ENCODE assay signal across 8 cellular contexts in the genomic region with DNA sequence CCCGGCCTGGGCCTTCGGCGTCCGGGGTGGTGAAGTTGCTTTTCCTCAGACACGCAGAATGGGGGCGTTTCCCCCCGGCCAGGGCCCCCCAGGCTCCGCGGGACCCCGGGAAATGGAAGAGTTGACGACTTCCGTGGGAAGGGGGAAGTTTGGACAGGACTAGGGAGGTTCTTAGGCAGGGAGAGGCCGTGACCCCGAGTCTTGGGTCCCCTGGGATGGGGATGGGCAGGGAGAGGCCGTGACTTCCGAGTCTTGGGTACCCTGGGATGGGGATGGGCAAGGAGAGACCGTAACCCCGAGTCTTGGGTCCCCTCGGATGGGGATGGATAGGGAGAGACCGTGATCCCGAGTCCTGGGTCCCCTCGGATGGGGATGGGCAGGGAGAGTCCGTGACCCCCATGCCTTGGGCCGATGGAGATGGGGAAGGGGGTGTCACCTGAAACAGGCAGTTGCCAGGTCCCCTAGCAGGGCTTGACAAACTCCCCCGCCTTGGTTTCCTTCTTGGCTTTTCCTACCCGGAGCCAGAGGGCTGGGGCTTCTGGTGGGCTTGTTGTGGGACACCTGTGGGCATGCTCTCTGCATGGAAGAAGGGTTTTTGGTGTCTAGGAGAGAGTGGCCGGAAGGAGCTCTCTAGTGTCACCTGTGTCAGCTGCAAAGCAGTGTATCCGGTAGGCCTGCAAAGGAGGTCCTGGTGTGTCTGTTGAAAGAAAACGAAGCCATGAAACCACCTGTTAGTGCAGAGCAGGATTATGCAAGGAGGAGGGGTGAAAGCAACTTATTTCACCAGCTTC. TPM values are rescaled to one million over a fixed set of nuclear protein-coding genes. Genes with fewer than 3 reads are reported as not detected.
A peak's percentile ranks its signal among the peaks of the same experiment; 100 is the strongest.
DNase-seq lines count a peak whose midpoint lies in the region; ATAC-seq and TF ChIP-seq lines count a peak whose summit lies in the region.

No MANE protein-coding gene starts in this region.

- no peaks in the 10 kb centered on the region for H3K4me1 ChIP-seq in endodermal cell (ENCODE audit: control insufficient read depth, insufficient read depth, low read length)
- H3K4me1 ChIP-seq in testis = peaks cover 21% of the 10 kb centered on the region

- no peaks in the 10 kb centered on the region for H3K9me3 Mint-ChIP-seq in activated CD8-positive, alpha-beta T cell treated with anti-CD3 and anti-CD28 coated beads, Interleukin-2, amount 10 ng/mL, durations not matched to agents 7 days and 5 days (ENCODE audit: insufficient read depth)
- no peaks in the 10 kb centered on the region for H3K9me3 Mint-ChIP-seq in endodermal cell
- no peaks in the 10 kb centered on the region for H3K9me3 Mint-ChIP-seq in naive thymus-derived CD8-positive, alpha-beta T cell

- H3K36me3 Mint-ChIP-seq in activated CD8-positive, alpha-beta T cell treated with anti-CD3 and anti-CD28 coated beads, Interleukin-2, amount 10 ng/mL, durations not matched to agents 7 days and 5 days (ENCODE audit: low read depth) = peaks cover 30% of the 10 kb centered on the region
- peaks cover 33% of the 10 kb centered on the region for H3K36me3 Mint-ChIP-seq in endodermal cell (ENCODE audit: low read depth)
- H3K36me3 Mint-ChIP-seq in naive thymus-derived CD8-positive, alpha-beta T cell = peaks cover 0 to 31% (median 9%) of the 10 kb centered on the region in 3 donors

- DNase-seq in NCI-H345 (lab: John Stamatoyannopoulos, UW) = peak; percentile 54
- DNase-seq in NCI-H345 treated with DMSO at 0.1 percent for 48 hours (lab: John Stamatoyannopoulos, UW; ENCODE audit: unreplicated experiment) = no peak
- peak; percentile 45 for DNase-seq in NCI-H2196 (lab: John Stamatoyannopoulos, UW; ENCODE audit: unreplicated experiment)
- peak; percentile 86 for DNase-seq in activated CD8-positive, alpha-beta T cell treated with anti-CD3 and anti-CD28 coated beads, Interleukin-2, amount 10 ng/mL, durations not matched to agents 7 days and 5 days
- peak; percentile 75 for DNase-seq in endodermal cell
- peak; percentile 28 to 84 (median 68) for DNase-seq in naive thymus-derived CD8-positive, alpha-beta T cell
- peak; percentile 62 for DNase-seq in testis

- POLR2A ChIA-PET in activated CD8-positive, alpha-beta T cell treated with anti-CD3 and anti-CD28 coated beads, Interleukin-2, amount 10 ng/mL, durations not matched to agents 7 days and 5 days (lab: Charles Lee) = interaction anchor here (0.7 to 1.4 kb wide), 7 partner anchors 8 to 1033 kb away, joined by 3 to 6 read pairs (median 3); no protein-coding TSS in a partner anchor
- POLR2A ChIA-PET in naive thymus-derived CD8-positive, alpha-beta T cell (lab: Charles Lee) = interaction anchor here (0.6 to 2.9 kb wide), 9 partner anchors 9 to 1762 kb away, joined by 3 to 12 read pairs (median 5); partner anchors contain the start of genes SDHAF3 and TECPR1

- TF ChIP-seq CTCF in endodermal cell (conservative IDR thresholded peaks at IDR 0.05) (peak; percentile 11), testis (IDR thresholded peaks at IDR 0.05) (peak in 1 of 3 experiments; percentile 36)

- H3K27me3 ChIP-seq in endodermal cell (ENCODE audit: control insufficient read depth, insufficient read depth, low read length, poor library complexity, severe bottlenecking) (no peaks in the 10 kb centered on the region), testis (no peaks in the 10 kb centered on the region)

- H3K9me3 ChIP-seq in endodermal cell (ENCODE audit: control insufficient read depth, low read length) (no peaks in the 10 kb centered on the region), testis (no peaks in the 10 kb centered on the region)

- TF ChIP-seq POLR2A in testis (IDR thresholded peaks at IDR 0.05) = no peak

- H3K27ac ChIP-seq in endodermal cell (ENCODE audit: low read depth, low read length) = no peak overlapping the region
- H3K27ac ChIP-seq in testis = peak overlapping the region; percentile 83 to 95

- H3K27me3 Mint-ChIP-seq in activated CD8-positive, alpha-beta T cell treated with anti-CD3 and anti-CD28 coated beads, Interleukin-2, amount 10 ng/mL, durations not matched to agents 7 days and 5 days (ENCODE audit: low read depth) = peaks cover 2% of the 10 kb centered on the region
- no peaks in the 10 kb centered on the region for H3K27me3 Mint-ChIP-seq in endodermal cell (ENCODE audit: insufficient read depth)
- peaks cover 0 to 4% (median 0%) of the 10 kb centered on the region in 5 donors for H3K27me3 Mint-ChIP-seq in naive thymus-derived CD8-positive, alpha-beta T cell

- CTCF ChIA-PET in activated CD8-positive, alpha-beta T cell treated with anti-CD3 and anti-CD28 coated beads, Interleukin-2, amount 10 ng/mL, durations not matched to agents 7 days and 5 days (lab: Charles Lee) = interaction anchor here (0.7 to 1.3 kb wide), 17 partner anchors 8 to 71 kb away, joined by 3 to 9 read pairs (median 4); no protein-coding TSS in a partner anchor

- ATAC-seq in HG02763 (IDR thresholded peaks at IDR 0.05; ENCODE audit: unreplicated experiment) = peak; percentile 69
- ATAC-seq in activated CD8-positive, alpha-beta T cell treated with anti-CD3 and anti-CD28 coated beads, Interleukin-2, amount 10 ng/mL, durations not matched to agents 7 days and 5 days = peak; percentile 84
- peak; percentile 77 to 89 for ATAC-seq in naive thymus-derived CD8-positive, alpha-beta T cell

- intact Hi-C loops in testis (cut with DNase I; ENCODE audit: low total_unique reads) = no loop called here

- WGBS in endodermal cell (ENCODE audit: insufficient coverage in 1 of 2, insufficient read length in 1 of 2), 2 experiments = 7 to 10% methylated on average over 19 to 29 of the region's 29 CpGs
- 2% methylated on average over 19 to 29 of the region's 29 CpGs for WGBS in testis, 2 donors

- H3K4me3 ChIP-seq in endodermal cell (ENCODE audit: low read length) = peak overlapping the region; percentile 98
- peak overlapping the region; percentile 77 to 99 for H3K4me3 ChIP-seq in testis

- H3K4me1 Mint-ChIP-seq in activated CD8-positive, alpha-beta T cell treated with anti-CD3 and anti-CD28 coated beads, Interleukin-2, amount 10 ng/mL, durations not matched to agents 7 days and 5 days (ENCODE audit: low read depth) = peaks cover 17% of the 10 kb centered on the region
- peaks cover 6% of the 10 kb centered on the region for H3K4me1 Mint-ChIP-seq in endodermal cell
- peaks cover 0 to 34% (median 18%) of the 10 kb centered on the region in 4 donors for H3K4me1 Mint-ChIP-seq in naive thymus-derived CD8-positive, alpha-beta T cell

- peak overlapping the region; percentile 93 for H3K4me3 Mint-ChIP-seq in activated CD8-positive, alpha-beta T cell treated with anti-CD3 and anti-CD28 coated beads, Interleukin-2, amount 10 ng/mL, durations not matched to agents 7 days and 5 days
- peak overlapping the region; percentile 79 for H3K4me3 Mint-ChIP-seq in endodermal cell
- H3K4me3 Mint-ChIP-seq in naive thymus-derived CD8-positive, alpha-beta T cell = peak overlapping the region; percentile 85 to 99 (median 94)

- peak overlapping the region; percentile 95 for H3K27ac Mint-ChIP-seq in activated CD8-positive, alpha-beta T cell treated with anti-CD3 and anti-CD28 coated beads, Interleukin-2, amount 10 ng/mL, durations not matched to agents 7 days and 5 days
- H3K27ac Mint-ChIP-seq in endodermal cell = peak overlapping the region; percentile 78
- H3K27ac Mint-ChIP-seq in naive thymus-derived CD8-positive, alpha-beta T cell = peak overlapping the region; percentile 88 to 97 (median 96)

- peaks cover 38% of the 10 kb centered on the region for H3K36me3 ChIP-seq in endodermal cell (ENCODE audit: control insufficient read depth, insufficient read depth, low read length)
- peaks cover 6% of the 10 kb centered on the region for H3K36me3 ChIP-seq in testis (ENCODE audit: low read depth, missing control alignments)

- H3K9ac ChIP-seq in endodermal cell (ENCODE audit: extremely low read depth, low read length, poor library complexity, severe bottlenecking) = peak overlapping the region; percentile 90

RNA-seq across cellular contexts. Expression of gene TRRAP, which starts 1.1 kb away (rescaled TPM):
- total RNA-seq in activated CD8-positive, alpha-beta T cell treated with anti-CD3 and anti-CD28 coated beads, Interleukin-2, amount 10 ng/mL, durations not matched to agents 7 days and 5 days = 10 to 100 TPM; 61.0 to 64.5 TPM
- total RNA-seq in endodermal cell (10 to 100 TPM; 64.3 to 68.8 TPM), testis (100 to 1,000 TPM; 119 to 120 TPM)
- polyA plus RNA-seq in endodermal cell (2013, experiment 1 of 2) = 29.8 TPM
- polyA plus RNA-seq in endodermal cell (2013, experiment 2 of 2) = 30.4 TPM
- 10 to 100 TPM; 62.5 to 63.4 TPM for total RNA-seq in naive thymus-derived CD8-positive, alpha-beta T cell
- polyA plus RNA-seq in naive thymus-derived CD8-positive, alpha-beta T cell = 1 to 10 TPM; 2.6 to 5.9 (median 4.0) TPM
- polyA plus RNA-seq in testis (ENCODE audit: insufficient read depth, low read depth, low replicate concordance) = 45.6 TPM

RNA-seq across cellular contexts. Expression of gene TMEM130, which starts 9.6 kb away (rescaled TPM):
- total RNA-seq in activated CD8-positive, alpha-beta T cell treated with anti-CD3 and anti-CD28 coated beads, Interleukin-2, amount 10 ng/mL, durations not matched to agents 7 days and 5 days = not detected
- under 1 TPM in 1 of 2 donors, not detected in 1; 0.15 TPM for total RNA-seq in endodermal cell
- 6.2 TPM for polyA plus RNA-seq in endodermal cell (2013, experiment 1 of 2)
- 5.8 TPM for polyA plus RNA-seq in endodermal cell (2013, experiment 2 of 2)
- not detected for total RNA-seq in naive thymus-derived CD8-positive, alpha-beta T cell
- polyA plus RNA-seq in naive thymus-derived CD8-positive, alpha-beta T cell = not detected
- 100 to 1,000 TPM in 1 of 2 donors, 10 to 100 TPM in 1; 84.6 to 106 TPM for total RNA-seq in testis
- 131 TPM for polyA plus RNA-seq in testis (ENCODE audit: insufficient read depth, low read depth, low replicate concordance)

Comparison
In these comparisons a context has a peak if more than half of its experiments do, and no peak if none do; other contexts are left out.
1. RNA of gene TMEM130, which starts 9.6 kb away (total RNA-seq): 84.6 to 106 TPM in testis; 0.15 TPM in endodermal cell, not detected in naive thymus-derived CD8-positive, alpha-beta T cell and not detected in activated CD8-positive, alpha-beta T cell treated with anti-CD3 and anti-CD28 coated beads, Interleukin-2, amount 10 ng/mL, durations not matched to agents 7 days and 5 days; every median in the first group is over 10 times any median in the second.
2. Peak in every context shown above with its lines, with median percentiles within 50 percentile points of each other: ATAC-seq, H3K27ac Mint-ChIP-seq and H3K4me3 Mint-ChIP-seq.